ENCODE assay signal across 12 cellular contexts in the genomic region with DNA sequence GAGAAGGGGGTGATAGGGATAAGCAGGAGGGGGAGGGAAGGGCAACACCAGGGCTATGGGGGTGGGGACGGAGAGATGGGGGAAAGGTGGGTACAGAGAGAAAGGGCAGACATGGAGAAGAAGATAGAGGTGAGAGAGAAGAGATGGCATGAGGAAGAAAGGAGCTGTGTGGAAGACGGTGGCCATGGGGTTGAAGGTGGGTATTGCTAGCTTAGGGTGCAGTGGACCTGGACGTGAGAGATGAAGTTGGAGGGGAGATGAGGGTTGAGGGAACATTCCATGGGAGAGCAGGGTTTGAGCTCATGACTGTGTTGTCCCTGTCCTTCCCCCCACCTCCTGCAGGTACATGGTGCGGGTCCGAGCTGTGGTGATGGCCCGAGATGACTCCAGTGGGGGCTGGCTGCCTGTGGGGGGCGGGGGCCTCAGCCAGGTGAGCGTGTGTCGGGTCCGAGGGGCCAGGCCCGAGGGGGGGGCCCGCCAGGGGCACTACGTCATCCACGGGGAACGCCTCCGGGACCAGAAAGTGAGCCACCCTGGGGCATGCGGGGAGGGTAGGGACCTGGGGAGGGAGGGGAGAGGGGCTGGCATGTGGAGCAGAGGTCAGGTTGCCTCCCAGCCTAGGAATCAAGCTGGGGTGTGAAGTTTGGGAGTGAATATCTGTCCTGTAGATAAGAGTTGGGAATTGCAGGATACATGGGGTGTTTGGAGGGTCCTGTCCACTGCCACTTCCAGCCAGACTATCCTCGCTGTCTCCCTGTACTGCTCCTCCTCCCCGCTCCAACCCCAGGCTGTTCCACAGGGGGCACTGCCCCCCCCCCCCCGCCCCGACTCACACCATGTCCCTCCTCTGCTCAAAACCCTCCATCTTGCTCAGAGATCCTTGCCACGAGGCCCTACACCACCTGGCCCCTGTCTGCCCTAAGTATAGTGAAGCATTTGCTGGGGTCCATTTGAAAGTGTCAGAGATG. TPM values are rescaled to one million over a fixed set of nuclear protein-coding genes. Genes with fewer than 3 reads are reported as not detected.
A peak's percentile ranks its signal among the peaks of the same experiment; 100 is the strongest.
DNase-seq lines count a peak whose midpoint lies in the region; ATAC-seq and TF ChIP-seq lines count a peak whose summit lies in the region.
"Had no signal": no experiment of that assay in that cellular context is flagged by ENCODE, and none has a peak within 500 bp of the region (broad histone marks: within the 10 kb centered on the region; RNA-seq: fewer than 3 reads in every experiment).

No MANE protein-coding gene starts in this region.

- H3K79me2 ChIP-seq in GM23248 (ENCODE audit: insufficient read depth) = no peaks in the 10 kb centered on the region
- H3K79me2 ChIP-seq in osteoblast (ENCODE audit: insufficient read depth, low read length) = peaks cover 23% of the 10 kb centered on the region

- no peak for ATAC-seq in GM18861 (IDR thresholded peaks at IDR 0.05; ENCODE audit: unreplicated experiment)

- H3K4me1 ChIP-seq in GM23248 (ENCODE audit: insufficient read depth) = peaks cover 14% of the 10 kb centered on the region
- H3K4me1 ChIP-seq in SJSA1 (replicated peaks) = peaks cover 19% of the 10 kb centered on the region
- H3K4me1 ChIP-seq in osteoblast (ENCODE audit: insufficient read depth, low read length) = peaks cover 27% of the 10 kb centered on the region

- no peaks in the 10 kb centered on the region for H3K36me3 ChIP-seq in GM23248 (ENCODE audit: low read depth)
- H3K36me3 ChIP-seq in SJSA1 = peaks cover 42% of the 10 kb centered on the region
- peaks cover 31% of the 10 kb centered on the region for H3K36me3 ChIP-seq in osteoblast (ENCODE audit: insufficient read depth, low read length)

- H3K27me3 ChIP-seq in GM23248 (replicated peaks; ENCODE audit: insufficient read depth) (no peaks in the 10 kb centered on the region), SJSA1 (replicated peaks) (no peaks in the 10 kb centered on the region), osteoblast (ENCODE audit: insufficient read depth, low read length) (no peaks in the 10 kb centered on the region)

- peak overlapping the region; percentile 28; the same call in 1 of the 2 replicates for H3K27ac ChIP-seq in GM23248
- H3K27ac ChIP-seq in SJSA1 = peak overlapping the region; percentile 59; the same call in 1 of the 2 replicates
- peak overlapping the region; percentile 74 for H3K27ac ChIP-seq in osteoblast (ENCODE audit: low read depth, low read length)

- peak overlapping the region; percentile 93 for H3K4me3 ChIP-seq in GM23248
- no peak overlapping the region for H3K4me3 ChIP-seq in SJSA1
- H3K4me3 ChIP-seq in fibroblast of the aortic adventitia (ENCODE audit: low read depth, low read length) = peak overlapping the region; percentile 90
- peak overlapping the region; percentile 97 for H3K4me3 ChIP-seq in osteoblast (ENCODE audit: insufficient read depth, low read length)

- in situ Hi-C loops in GM23248 (cut with MboI) = no loop called here

- no peak for DNase-seq in GM23248
- DNase-seq in SJSA1 (ENCODE audit: low read depth in 1 of 2, low spot score in 2 of 2) = no peak
- DNase-seq in fibroblast of the aortic adventitia (ENCODE audit: low read depth) = no peak
- peak; percentile 90 for DNase-seq in osteoblast (ENCODE audit: insufficient read length, low spot score, missing footprints)
- DNase-seq in HK-2 (ENCODE audit: unreplicated experiment) = no peak
- DNase-seq in OCI-M2 (lab: John Stamatoyannopoulos, UW; ENCODE audit: unreplicated experiment) = no peak
- DNase-seq: DMS79; hippocampal formation; NCI-H187 treated with DMSO at 0.1 percent for 48 hours; stimulated activated CD4-positive, alpha-beta T cell treated with anti-CD3 and anti-CD28 coated beads, Interleukin-4, amount 100 ng/mL, for 1 hour had no signal

- H4K20me1 ChIP-seq in GM23248 (ENCODE audit: insufficient read depth) (no peaks in the 10 kb centered on the region), osteoblast (ENCODE audit: insufficient read depth, low read length) (peaks cover 16% of the 10 kb centered on the region)

- H3K9me2 ChIP-seq in GM23248 (ENCODE audit: insufficient read depth) = no peaks in the 10 kb centered on the region

- peak overlapping the region; percentile 50 for H3K4me2 ChIP-seq in GM23248 (ENCODE audit: unreplicated experiment)
- H3K4me2 ChIP-seq in osteoblast (ENCODE audit: insufficient read depth, low read length) = peak overlapping the region; percentile 94

- 0 out of 2 replicates have a peak, but pooled peaks cover 10% of the 10 kb centered on the region for H3F3A ChIP-seq in GM23248 (ENCODE audit: insufficient read depth)

- 14 to 44% methylated on average over 5 to 22 of the region's 22 CpGs for WGBS in GM23248 (ENCODE audit: low coverage in 1 of 2, low lambda C conversion rate in 2 of 2, missing lambda C conversion rate in 2 of 2), 2 experiments

- H3K9me3 ChIP-seq in GM23248 (ENCODE audit: low read depth) = no peaks in the 10 kb centered on the region
- H3K9me3 ChIP-seq in SJSA1 (replicated peaks) = no peaks in the 10 kb centered on the region; the same call in 1 of the 2 replicates
- no peaks in the 10 kb centered on the region for H3K9me3 ChIP-seq in osteoblast (ENCODE audit: low read depth, low read length)

- H3K9ac ChIP-seq in GM23248 = peak overlapping the region; percentile 78

- H2AFZ ChIP-seq in GM23248 = no peak overlapping the region
- no peak overlapping the region for H2AFZ ChIP-seq in osteoblast (ENCODE audit: low read length)

- TF ChIP-seq CTCF in fibroblast of the aortic adventitia (IDR thresholded peaks at IDR 0.05; ENCODE audit: insufficient read depth, low read length) (no peak), osteoblast (IDR thresholded peaks at IDR 0.05; ENCODE audit: extremely low read depth, low read depth, low read length) (no peak)

RNA-seq across cellular contexts. Expression of gene SPRED3, which starts 1.7 kb away (rescaled TPM):
- 2.1 and 7.7 TPM in 2 replicates for total RNA-seq in GM23248 (2014; rRNA removed; shearing (Covaris generic))
- 1.8 and 1.9 TPM in 2 replicates for polyA plus RNA-seq in GM23248 (2016; fragmentation: Nextera tagmentation; extraction: Ambion mirVana)
- 0.79 and 1.0 TPM in 2 replicates for total RNA-seq in SJSA1 (2014; rRNA removed; shearing (Covaris generic))
- 0.41 and 9.7 TPM in 2 replicates for total RNA-seq in fibroblast of the aortic adventitia (ENCODE audit: low replicate concordance)
- 1.8 and 2.2 TPM in 2 replicates for total RNA-seq in osteoblast

RNA-seq across cellular contexts. Expression of gene GGN, which starts 2.4 kb away (rescaled TPM):
- total RNA-seq in GM23248 (2014; rRNA removed; shearing (Covaris generic)) = 1.1 and 1.8 TPM in 2 replicates
- 1.4 and 2.0 TPM in 2 replicates for polyA plus RNA-seq in GM23248 (2016; fragmentation: Nextera tagmentation; extraction: Ambion mirVana)
- total RNA-seq in SJSA1 (2014; rRNA removed; shearing (Covaris generic)) = 0.47 and 0.71 TPM in 2 replicates
- total RNA-seq in fibroblast of the aortic adventitia (ENCODE audit: low replicate concordance) = 1.3 TPM in 1 of 2 replicates, not detected in the other
- 0.29 and 0.36 TPM in 2 replicates for total RNA-seq in osteoblast

RNA-seq across cellular contexts. Expression of gene FAM98C, which starts 12.7 kb away (rescaled TPM):
- total RNA-seq in GM23248 (2014; rRNA removed; shearing (Covaris generic)) = 18.1 and 27.3 TPM in 2 replicates
- 13.8 and 16.5 TPM in 2 replicates for polyA plus RNA-seq in GM23248 (2016; fragmentation: Nextera tagmentation; extraction: Ambion mirVana)
- total RNA-seq in SJSA1 (2014; rRNA removed; shearing (Covaris generic)) = 22.9 and 41.5 TPM in 2 replicates
- total RNA-seq in fibroblast of the aortic adventitia (ENCODE audit: low replicate concordance) (11.9 and 46.0 TPM in 2 replicates), osteoblast (12.1 and 14.1 TPM in 2 replicates)

RNA-seq across cellular contexts. Expression of gene PSMD8, which starts 15.9 kb away (rescaled TPM):
- 231 and 331 TPM in 2 replicates for total RNA-seq in GM23248 (2014; rRNA removed; shearing (Covaris generic))
- polyA plus RNA-seq in GM23248 (2016; fragmentation: Nextera tagmentation; extraction: Ambion mirVana) = 292 and 305 TPM in 2 replicates
- total RNA-seq in SJSA1 (2014; rRNA removed; shearing (Covaris generic)) = 248 and 454 TPM in 2 replicates
- 55.4 and 223 TPM in 2 replicates for total RNA-seq in fibroblast of the aortic adventitia (ENCODE audit: low replicate concordance)
- 285 and 299 TPM in 2 replicates for total RNA-seq in osteoblast

RNA-seq across cellular contexts. Expression of gene RASGRP4, which starts 35.8 kb away (rescaled TPM):
- not detected in 2 replicates for total RNA-seq in GM23248 (2014; rRNA removed; shearing (Covaris generic))
- polyA plus RNA-seq in GM23248 (2016; fragmentation: Nextera tagmentation; extraction: Ambion mirVana) = not detected in 2 replicates
- total RNA-seq in SJSA1 (2014; rRNA removed; shearing (Covaris generic)) = not detected in 2 replicates
- total RNA-seq in fibroblast of the aortic adventitia (ENCODE audit: low replicate concordance) (not detected in 2 replicates), osteoblast (not detected in 2 replicates)
- total RNA-seq: HT-29 had no signal
